Comparison of ENCODE assay signal across 8 cellular contexts in genomic region chrX:23907496-23908218, GRCh38. TPM values are rescaled to one million over a fixed set of nuclear protein-coding genes. Genes with fewer than 3 reads are reported as not detected.
DNase-seq lines count a peak whose midpoint lies in the region; ATAC-seq and TF ChIP-seq lines count a peak whose summit lies in the region.

APOO (minus strand) TSS chrX:23907938; CDS start chrX:23907702, 236 bp downstream.
CXorf58 (plus strand) TSS chrX:23908006; CDS start chrX:23910303, 2,297 bp downstream.

- H3K4me3 ChIP-seq in left ventricle myocardium inferior (peak within 1 kb of the TSS; percentile 75), vagina (peak within 1 kb of the TSS; percentile 47 to 49)

- in situ Hi-C loops in GM13976 (cut with MboI; ENCODE audit: low sequenced_read_pairs, unreplicated experiment): loop anchor here (10.0 to 25.0 kb wide), 2 partner anchors 133 to 330 kb away; no protein-coding TSS in a partner anchor

- TF ChIP-seq CTCF in GM13976 (IDR thresholded peaks at IDR 0.05; ENCODE audit: borderline replicate concordance, control extremely low read depth, extremely low read depth, insufficient read depth, missing control alignments) (peak; percentile 63), left ventricle myocardium inferior (IDR thresholded peaks at IDR 0.05; ENCODE audit: borderline replicate concordance) (peak; percentile 83), vagina (IDR thresholded peaks at IDR 0.05) (peak; percentile 27 to 82 (median 67))

- intact Hi-C loops in left ventricle myocardium inferior (cut with micrococcal nuclease) (loop anchor here (10.0 kb wide), 2 partner anchors 153 to 213 kb away; no protein-coding TSS in a partner anchor), vagina (cut with DNase I) (no loop called here)

- ATAC-seq in HG02852 (IDR thresholded peaks at IDR 0.05; ENCODE audit: unreplicated experiment): peak; percentile 88

- H3K27me3 ChIP-seq in left ventricle myocardium inferior (ENCODE audit: low read depth) (no peaks in the 10 kb centered on the region), vagina (no peaks in the 10 kb centered on the region)

- H3K27ac ChIP-seq in left ventricle myocardium inferior (replicated peaks): peak within 1 kb of the TSS; percentile 92
- peak within 1 kb of the TSS; percentile 66 for H3K27ac ChIP-seq in vagina

- TF ChIP-seq POLR2A in vagina (IDR thresholded peaks at IDR 0.05): no peak

- peaks cover 16% of the 10 kb centered on the region for H3K4me1 ChIP-seq in left ventricle myocardium inferior
- no peaks in the 10 kb centered on the region for H3K4me1 ChIP-seq in vagina

- no peaks in the 10 kb centered on the region for H3K9me3 ChIP-seq in left ventricle myocardium inferior (replicated peaks)
- H3K9me3 ChIP-seq in vagina: no peaks in the 10 kb centered on the region

- DNase-seq in GM13976 (ENCODE audit: low spot score) (peak; percentile 91), NCI-H1436 treated with DMSO at 0.1 percent for 48 hours (lab: John Stamatoyannopoulos, UW) (peak; percentile 59), T follicular helper cell (ENCODE audit: low read depth) (peak; percentile 85), amniotic epithelial cell (ENCODE audit: low read depth) (peak; percentile 84), left ventricle myocardium inferior (peak; percentile 90), pulmonary artery endothelial cell (ENCODE audit: low read depth, low spot score) (peak; percentile 74), vagina (ENCODE audit: extremely low spot score in 2 of 2) (peak in 1 of 2 donors; percentile 90)

- H3K36me3 ChIP-seq in left ventricle myocardium inferior (no peaks in the 10 kb centered on the region), vagina (no peaks in the 10 kb centered on the region)

RNA-seq across cellular contexts. Expression of gene APOO, which starts in this region (rescaled TPM):
- total RNA-seq in left ventricle myocardium inferior (102 TPM), pulmonary artery endothelial cell (7.9 and 11.6 TPM in 2 replicates), vagina (8.6 TPM)

RNA-seq across cellular contexts. Expression of gene CXorf58, which starts in this region (rescaled TPM):
- total RNA-seq in left ventricle myocardium inferior (0.49 TPM), pulmonary artery endothelial cell (not detected in 2 replicates), vagina (not detected)
